8 cellular contexts compared by ENCODE assay signal in the genomic region with DNA sequence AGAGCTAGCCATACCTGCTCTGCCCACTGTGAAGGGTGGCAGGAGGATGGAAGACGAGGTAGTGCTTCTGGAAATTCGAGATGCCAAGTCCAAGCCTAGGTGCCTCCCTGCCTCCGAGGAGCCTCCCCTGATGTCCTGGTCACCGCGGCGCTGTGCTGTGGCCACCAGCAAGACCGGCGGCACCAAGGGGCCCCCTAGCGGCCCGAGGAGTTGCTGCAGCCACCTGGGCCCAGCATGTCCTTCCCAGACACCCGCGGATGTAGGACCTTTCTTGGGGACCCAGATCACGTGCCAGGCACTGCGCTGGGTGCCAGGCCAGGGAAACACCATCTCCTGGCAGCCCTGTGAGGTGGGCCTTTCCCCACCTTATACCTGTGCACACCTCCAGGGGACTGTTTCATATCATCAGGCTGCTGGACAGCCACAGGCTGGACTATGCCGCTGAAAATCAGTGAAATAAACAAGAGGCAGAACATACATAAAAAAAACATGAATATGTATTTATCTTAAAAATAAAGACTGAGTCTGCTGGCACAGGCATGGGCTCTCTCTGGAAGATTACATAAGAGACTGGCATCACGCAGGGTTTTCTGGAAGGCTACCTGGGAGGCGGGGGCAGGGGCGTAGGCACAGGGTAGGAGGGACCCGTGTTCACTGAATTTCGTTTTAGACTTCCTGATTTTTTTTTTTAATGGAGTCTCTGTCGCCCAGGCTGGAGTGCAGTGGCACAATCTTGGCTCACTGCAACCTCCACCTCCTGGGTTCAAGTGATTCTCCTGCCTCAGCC. TPM values are rescaled to one million over a fixed set of nuclear protein-coding genes. Genes with fewer than 3 reads are reported as not detected.
A peak's percentile ranks its signal among the peaks of the same experiment; 100 is the strongest.
DNase-seq lines count a peak whose midpoint lies in the region; ATAC-seq lines count a peak whose summit lies in the region.

No MANE protein-coding gene starts in this region.

- CTCF ChIA-PET in T-cell (lab: Charles Lee), result interaction anchor here in 1 of 2 donors (0.6 to 0.8 kb wide), 2 partner anchors 53 to 55 kb away, joined by 4 read pairs; no protein-coding TSS in a partner anchor

- ATAC-seq in GM21723 (IDR thresholded peaks at IDR 0.05; ENCODE audit: unreplicated experiment), result peak; percentile 71
- peak; percentile 74 to 86 (median 80) for ATAC-seq in T-cell (replicated peaks in 1 of 4)
- ATAC-seq in activated naive CD8-positive, alpha-beta T cell treated with anti-CD3 and anti-CD28 coated beads, Interleukin-2, amount 50 U/mL, for 24 hours, result peak; percentile 70
- peak; percentile 91 to 92 for ATAC-seq in left cardiac atrium
- ATAC-seq in HG02763 (IDR thresholded peaks at IDR 0.05; ENCODE audit: unreplicated experiment), result no peak

- no peaks in the 10 kb centered on the region for H3K36me3 Mint-ChIP-seq in T-cell
- no peaks in the 10 kb centered on the region for H3K36me3 Mint-ChIP-seq in activated naive CD8-positive, alpha-beta T cell treated with anti-CD3 and anti-CD28 coated beads, Interleukin-2, amount 50 U/mL, for 24 hours (ENCODE audit: low read depth)

- H3K4me3 Mint-ChIP-seq in T-cell, result no peak overlapping the region
- no peak overlapping the region for H3K4me3 Mint-ChIP-seq in activated naive CD8-positive, alpha-beta T cell treated with anti-CD3 and anti-CD28 coated beads, Interleukin-2, amount 50 U/mL, for 24 hours

- POLR2A ChIA-PET in T-cell (lab: Charles Lee), result interaction anchor here in 1 of 2 donors (0.7 kb wide), 1 partner anchor 289 kb away, joined by 3 read pairs; no protein-coding TSS in a partner anchor

- H3K4me1 Mint-ChIP-seq in T-cell, result peaks cover 2 to 6% (median 4%) of the 10 kb centered on the region in 3 donors
- H3K4me1 Mint-ChIP-seq in activated naive CD8-positive, alpha-beta T cell treated with anti-CD3 and anti-CD28 coated beads, Interleukin-2, amount 50 U/mL, for 24 hours, result no peaks in the 10 kb centered on the region

- intact Hi-C loops in left cardiac atrium (cut with DNase I), result loop anchor here (1.0 to 2.0 kb wide), 2 partner anchors 110 to 111 kb away; no protein-coding TSS in a partner anchor

- H3K9me3 Mint-ChIP-seq in T-cell, result no peaks in the 10 kb centered on the region
- no peaks in the 10 kb centered on the region for H3K9me3 Mint-ChIP-seq in activated naive CD8-positive, alpha-beta T cell treated with anti-CD3 and anti-CD28 coated beads, Interleukin-2, amount 50 U/mL, for 24 hours

- H3K27me3 Mint-ChIP-seq in T-cell, result peaks cover 18 to 27% of the 10 kb centered on the region in 2 donors
- peaks cover 23% of the 10 kb centered on the region for H3K27me3 Mint-ChIP-seq in activated naive CD8-positive, alpha-beta T cell treated with anti-CD3 and anti-CD28 coated beads, Interleukin-2, amount 50 U/mL, for 24 hours

- DNase-seq in COLO668 (lab: John Stamatoyannopoulos, UW; ENCODE audit: unreplicated experiment), result peak; percentile 77
- peak; percentile 62 for DNase-seq in NCI-H1105 treated with DMSO at 0.1 percent for 48 hours (lab: John Stamatoyannopoulos, UW)
- DNase-seq in T-cell, result peak in 33 of 34 experiments; percentile 18 to 61 (median 39)
- DNase-seq in activated naive CD8-positive, alpha-beta T cell treated with anti-CD3 and anti-CD28 coated beads, Interleukin-2, amount 50 U/mL, for 24 hours, result peak; percentile 71
- peak; percentile 80 for DNase-seq in left cardiac atrium
- peak; percentile 22 for DNase-seq in renal cortical epithelial cell (ENCODE audit: low read depth)

- no peak overlapping the region for H3K27ac Mint-ChIP-seq in T-cell
- no peak overlapping the region for H3K27ac Mint-ChIP-seq in activated naive CD8-positive, alpha-beta T cell treated with anti-CD3 and anti-CD28 coated beads, Interleukin-2, amount 50 U/mL, for 24 hours

RNA-seq across cellular contexts. Expression of gene HHIPL1, which starts 15.9 kb away (rescaled TPM):
- under 1 TPM; 0.05 to 0.35 (median 0.23) TPM for total RNA-seq in T-cell
- total RNA-seq in left cardiac atrium, result 1 to 10 TPM; 2.1 to 2.6 TPM
- total RNA-seq in renal cortical epithelial cell, result 1.8 and 2.6 TPM in 2 replicates

RNA-seq across cellular contexts. Expression of gene CCDC85C, which starts 25.0 kb away (rescaled TPM):
- total RNA-seq in T-cell, result 10 to 100 TPM in 1 of 5 donors, 1 to 10 TPM in 4; 6.6 to 12.0 (median 9.1) TPM
- total RNA-seq in left cardiac atrium, result 10 to 100 TPM; 21.4 to 24.7 TPM
- total RNA-seq in renal cortical epithelial cell, result 11.0 and 11.6 TPM in 2 replicates

RNA-seq across cellular contexts. Expression of gene CYP46A1, which starts 55.1 kb away (rescaled TPM):
- total RNA-seq in T-cell (under 1 TPM; 0.10 to 0.51 (median 0.39) TPM), left cardiac atrium (1 to 10 TPM; 4.1 to 4.7 TPM), renal cortical epithelial cell (0.50 TPM in 1 of 2 replicates, not detected in the other)

Comparison
In these comparisons a context has a peak if more than half of its experiments do, and no peak if none do; other contexts are left out.
1. DNase-seq: peak in every context shown above with its lines; median percentile 80 in left cardiac atrium; 77 in COLO668; 71 in activated naive CD8-positive, alpha-beta T cell treated with anti-CD3 and anti-CD28 coated beads, Interleukin-2, amount 50 U/mL, for 24 hours; 62 in NCI-H1105 treated with DMSO at 0.1 percent for 48 hours; 39 in T-cell; 22 in renal cortical epithelial cell.